ENCODE assay signal across 15 cellular contexts in the genomic region with DNA sequence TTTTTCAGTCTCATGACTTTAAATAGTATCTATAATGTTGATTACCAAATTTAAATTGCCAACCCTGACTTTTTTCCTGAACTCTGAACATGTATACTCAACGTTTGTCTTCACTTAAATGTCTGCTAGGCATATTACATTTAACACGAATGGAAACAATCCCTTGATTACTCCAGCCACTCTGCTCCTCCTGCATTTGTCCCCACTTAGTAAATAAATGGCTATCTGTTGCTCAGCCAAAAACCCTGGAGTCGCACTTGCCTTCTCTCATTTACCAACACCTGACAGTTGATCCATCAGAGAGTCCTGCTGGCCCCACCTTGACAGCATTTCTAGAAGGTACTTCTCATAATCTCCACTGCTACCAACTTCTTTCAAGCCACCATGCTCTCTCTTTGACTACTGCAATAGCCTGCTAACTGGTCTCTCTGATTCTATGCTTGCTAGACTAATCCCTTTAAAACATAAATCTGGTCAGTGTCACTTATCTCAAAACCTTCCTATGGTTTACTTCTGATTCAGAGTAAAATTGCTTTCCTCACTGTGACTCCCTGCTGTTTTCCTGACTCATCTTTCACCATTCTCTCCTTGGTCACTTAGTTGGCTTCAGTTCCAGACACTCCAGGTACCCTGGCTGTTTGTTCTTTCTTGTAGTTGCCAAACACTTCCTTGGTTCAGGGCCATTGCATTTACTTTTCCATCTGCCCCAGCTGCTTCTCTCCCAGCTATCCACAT. TPM values are rescaled to one million over a fixed set of nuclear protein-coding genes. Genes with fewer than 3 reads are reported as not detected.
DNase-seq lines count a peak whose midpoint lies in the region.
"Had no signal": no experiment of that assay in that cellular context is flagged by ENCODE, and none has a peak within 500 bp of the region (broad histone marks: within the 10 kb centered on the region; RNA-seq: fewer than 3 reads in every experiment).

No MANE protein-coding gene starts in this region.

- WGBS in ectodermal cell, 2 experiments = 87 to 95% methylated on average over 3 of the region's 3 CpGs

- peak overlapping the region; percentile 8 for H3K27ac ChIP-seq in ectodermal cell (ENCODE audit: insufficient read depth, low read depth, low read length, poor library complexity, severe bottlenecking)
- H3K27ac ChIP-seq: KMS-11 had no signal

- no peaks in the 10 kb centered on the region for H3K4me1 ChIP-seq in ectodermal cell (ENCODE audit: control insufficient read depth, insufficient read depth, low read length)

- H3K36me3 ChIP-seq in ectodermal cell (ENCODE audit: control insufficient read depth, insufficient read depth, low read length) = peaks cover 8% of the 10 kb centered on the region

- H3K4me3 ChIP-seq in ectodermal cell (ENCODE audit: insufficient read depth, low read depth, low read length) = no peak overlapping the region

- H3K9me3 ChIP-seq in ectodermal cell (ENCODE audit: control insufficient read depth, low read length) = no peaks in the 10 kb centered on the region

- H3K27me3 ChIP-seq in ectodermal cell (ENCODE audit: control insufficient read depth, insufficient read depth, low read length, poor library complexity, severe bottlenecking) = no peaks in the 10 kb centered on the region

- DNase-seq in NCI-H2081 (lab: John Stamatoyannopoulos, UW) (peak; percentile 6 to 42), NCI-H2081 treated with DMSO at 0.1 percent for 48 hours (lab: John Stamatoyannopoulos, UW) (no peak), NCI-H69 (lab: John Stamatoyannopoulos, UW) (peak; percentile 77), smooth muscle cell of the brain vasculature (ENCODE audit: low read depth, low spot score) (peak; percentile 76), HK-2 (ENCODE audit: unreplicated experiment) (no peak), DMS79 (lab: John Stamatoyannopoulos, UW) (no peak), ecto neural progenitor cell (ENCODE audit: low spot score) (no peak)
- DNase-seq: 8988T; activated CD8-positive, alpha-beta T cell treated with anti-CD3 and anti-CD28 coated beads, Interleukin-2, amount 10 ng/mL, durations not matched to agents 7 days and 5 days; activated naive CD8-positive, alpha-beta T cell treated with anti-CD3 and anti-CD28 coated beads for 36 hours; GOT3; NCI-H526 treated with DMSO at 0.1 percent for 48 hours; T-cell had no signal

RNA-seq across cellular contexts. Expression of a gene that starts 31.9 kb away (rescaled TPM):
- polyA plus RNA-seq in ectodermal cell (2013, experiment 1 of 4) = 40.8 TPM
- polyA plus RNA-seq in ectodermal cell (2013, experiment 2 of 4) = 38.5 TPM
- polyA plus RNA-seq in ectodermal cell (2013, experiment 3 of 4) = 40.3 TPM
- 41.3 TPM for polyA plus RNA-seq in ectodermal cell (2013, experiment 4 of 4)

Comparison
In these comparisons a context has a peak if more than half of its experiments do, and no peak if none do; other contexts are left out.
1. DNase-seq: peak in NCI-H2081 (2 of 2), NCI-H69 (single experiment) and smooth muscle cell of the brain vasculature (single experiment); none in NCI-H2081 treated with DMSO at 0.1 percent for 48 hours (single experiment), HK-2 (single experiment), DMS79 (single experiment) and ecto neural progenitor cell (single experiment).